1 cellular context compared by ENCODE assay signal in genomic region chr2:101307503-101307902, GRCh38.
A peak's percentile ranks its signal among the peaks of the same experiment; 100 is the strongest.
TF ChIP-seq lines count a peak whose summit lies in the region.

No MANE protein-coding gene starts in this region.

TF ChIP-seq in H1, 55 proteins besides CTCF, POLR2A, EP300 and RAD21:
- TF ChIP-seq HDAC6 (IDR thresholded peaks at IDR 0.05; ENCODE audit: low read depth, low read length) (no peak), NANOG (IDR thresholded peaks at IDR 0.05; ENCODE audit: insufficient read depth, low read depth, low read length, poor library complexity, severe bottlenecking) (no peak), SP2 (IDR thresholded peaks at IDR 0.05; ENCODE audit: low read length) (no peak), ZNF274 (IDR thresholded peaks at IDR 0.05; ENCODE audit: borderline replicate concordance, extremely low read depth, low read length) (no peak), YY1 (IDR thresholded peaks at IDR 0.05; ENCODE audit: low read depth, low read length) (no peak), TCF12 (IDR thresholded peaks at IDR 0.05; ENCODE audit: low read depth, low read length) (no peak), SIN3A (conservative IDR thresholded peaks at IDR 0.05 in 1 of 2, IDR thresholded peaks at IDR 0.05 in 1 of 2; ENCODE audit: low read depth in 1 of 2, low read length in 2 of 2) (0 out of 4 replicates have a peak, but pooled peaks of 1 of the 2 experiments have one; percentile 12)
